ENCODE assay signal across 12 cellular contexts in the genomic region with DNA sequence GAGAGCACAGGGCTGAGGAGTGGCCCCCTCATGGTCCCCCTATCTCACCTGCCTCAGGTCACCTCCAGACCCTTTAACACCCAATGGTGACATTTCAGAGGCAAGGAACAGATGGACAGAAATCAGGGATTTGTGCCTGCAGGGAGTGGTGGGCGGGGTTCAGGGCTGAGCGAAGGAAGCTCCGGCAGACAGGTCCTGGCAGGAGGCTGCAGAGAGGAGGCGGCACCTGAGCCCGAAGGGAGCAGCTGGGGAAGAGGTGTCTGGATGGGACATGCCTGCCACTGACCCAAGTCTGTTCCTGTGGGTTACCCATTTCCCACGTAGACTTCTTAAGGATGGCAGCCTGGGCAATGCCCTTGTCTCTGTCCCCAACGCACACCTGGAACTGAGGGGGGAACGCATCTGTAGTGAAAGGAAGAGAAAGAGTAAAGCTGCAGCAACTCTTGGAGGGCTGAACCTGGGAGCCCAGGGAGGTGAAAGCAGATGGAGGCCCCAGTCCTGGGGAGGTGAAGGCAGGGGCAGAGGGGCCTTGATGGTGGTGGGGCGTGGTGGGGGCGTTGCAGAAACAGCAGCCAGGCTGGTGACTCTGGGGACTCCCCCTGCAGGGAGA.
DNase-seq lines count a peak whose midpoint lies in the region; TF ChIP-seq lines count a peak whose summit lies in the region.
"Had no signal": no experiment of that assay in that cellular context is flagged by ENCODE, and none has a peak within 500 bp of the region (broad histone marks: within the 10 kb centered on the region; RNA-seq: fewer than 3 reads in every experiment).

No MANE protein-coding gene starts in this region.

- H2AK5ac ChIP-seq in mesendoderm (ENCODE audit: low read length) = no peak overlapping the region

- no peaks in the 10 kb centered on the region for H3K79me1 ChIP-seq in mesendoderm (ENCODE audit: low read length)

- no peaks in the 10 kb centered on the region for H3K36me3 ChIP-seq in mesendoderm (ENCODE audit: control insufficient read depth, insufficient read depth, low read length)
- H3K36me3 ChIP-seq: esophagus squamous epithelium had no signal

- H4K5ac ChIP-seq in mesendoderm (ENCODE audit: low read length) = no peak overlapping the region

- peak overlapping the region; percentile 72 for H3K56ac ChIP-seq in mesendoderm (ENCODE audit: low read length)

- H3K4me3 ChIP-seq in AG04450 (ENCODE audit: low read depth, low read length) (no peak overlapping the region), choroid plexus epithelial cell (ENCODE audit: low read depth, low read length) (no peak overlapping the region), mesendoderm (ENCODE audit: low read length) (no peak overlapping the region)
- H3K4me3 ChIP-seq: esophagus squamous epithelium had no signal

- H3K27ac ChIP-seq in AG04450 (ENCODE audit: low read depth, low read length) (peak overlapping the region; percentile 70), mesendoderm (ENCODE audit: low read depth, low read length) (peak overlapping the region; percentile 71)
- H3K27ac ChIP-seq: esophagus squamous epithelium had no signal

- H4K8ac ChIP-seq in mesendoderm (ENCODE audit: low read depth, low read length) = no peak overlapping the region

- H3K79me2 ChIP-seq in mesendoderm (ENCODE audit: control insufficient read depth, insufficient read depth, low read length) = no peaks in the 10 kb centered on the region

- H3K23ac ChIP-seq in mesendoderm (ENCODE audit: low read length) = no peak overlapping the region

- peak overlapping the region; percentile 80 for H2BK5ac ChIP-seq in mesendoderm (ENCODE audit: low read length)

- H3K9me3 ChIP-seq in AG04450 (ENCODE audit: control insufficient read depth, insufficient read depth, low read length) = peaks cover 11% of the 10 kb centered on the region
- H3K9me3 ChIP-seq: esophagus squamous epithelium had no signal

- H2BK120ac ChIP-seq in mesendoderm (ENCODE audit: low read depth, low read length) = peak overlapping the region; percentile 55

- POLR2A ChIA-PET in AG04450 (lab: Yijun Ruan, JAX) = interaction anchor here (0.7 to 1.8 kb wide), 4 partner anchors 11 to 203 kb away, joined by 3 to 16 read pairs (median 8); no protein-coding TSS in a partner anchor

- no CpG with 5 or more reads among the region's 10 CpGs for WGBS in mesendoderm (ENCODE audit: extremely low coverage, insufficient coverage, low lambda C conversion rate)

- peak overlapping the region; percentile 89 for H3K18ac ChIP-seq in mesendoderm (ENCODE audit: low read length)

- peak overlapping the region; percentile 19 for H3K9ac ChIP-seq in mesendoderm (ENCODE audit: low read length)

- H2BK15ac ChIP-seq in mesendoderm (replicated peaks; ENCODE audit: low read depth) = peak overlapping the region; percentile 20

- CTCF ChIA-PET in AG04450 (lab: Charles Lee) = no interaction called here

- H3K4me2 ChIP-seq in mesendoderm (ENCODE audit: low read length) = peak overlapping the region; percentile 28

- DNase-seq in AG04450 (ENCODE audit: low read depth, low spot score) (no peak), NCI-H2171 treated with DMSO at 0.1 percent for 48 hours (lab: John Stamatoyannopoulos, UW) (peak; percentile 82), choroid plexus epithelial cell (ENCODE audit: low read depth) (no peak), mesendoderm (no peak), NCI-H748 (lab: John Stamatoyannopoulos, UW; ENCODE audit: unreplicated experiment) (no peak), dedifferentiated amniotic fluid mesenchymal stem cell (ENCODE audit: extremely low spot score) (no peak), cerebellum (ENCODE audit: low spot score) (no peak), EL (no peak)
- DNase-seq: activated B cell treated with CpG ODN at 0.5 μM for 24 hours; esophagus squamous epithelium; stimulated activated CD4-positive, alpha-beta T cell treated with anti-CD3 and anti-CD28 coated beads, Interleukin-12 subunit alpha, Interleukin-12 subunit beta, amount 100 ng/mL, for 4 hours; stimulated activated naive CD4-positive, alpha-beta T cell had no signal

- H3K4me1 ChIP-seq in mesendoderm (ENCODE audit: control insufficient read depth, low read depth, low read length) = peaks cover 11% of the 10 kb centered on the region

- TF ChIP-seq CTCF in AG04450 (IDR thresholded peaks at IDR 0.05; ENCODE audit: low read depth, low read length) (no peak; the same call in 1 of the 2 replicates), choroid plexus epithelial cell (conservative IDR thresholded peaks at IDR 0.05; ENCODE audit: low read depth, low read length) (peak; percentile 6)

- H3K4ac ChIP-seq in mesendoderm (ENCODE audit: low read depth, low read length) = peak overlapping the region; percentile 22

- H3K27me3 ChIP-seq in AG04450 (ENCODE audit: control insufficient read depth, insufficient read depth, low read length) = no peaks in the 10 kb centered on the region
- H3K27me3 ChIP-seq in mesendoderm (ENCODE audit: insufficient read depth, low read length, poor library complexity) = no peaks in the 10 kb centered on the region
